ENCODE assay signal across 9 cellular contexts in genomic region chr3:36904641-36905040, GRCh38. TPM values are rescaled to one million over a fixed set of nuclear protein-coding genes. Genes with fewer than 3 reads are reported as not detected.
DNase-seq lines count a peak whose midpoint lies in the region; ATAC-seq and TF ChIP-seq lines count a peak whose summit lies in the region.
"Had no signal": no experiment of that assay in that cellular context is flagged by ENCODE, and none has a peak within 500 bp of the region (broad histone marks: within the 10 kb centered on the region; RNA-seq: fewer than 3 reads in every experiment).

No MANE protein-coding gene starts in this region.

- DNase-seq in activated CD8-positive, alpha-beta memory T cell treated with anti-CD3 and anti-CD28 coated beads for 24 hours, result peak; percentile 47
- no peak for DNase-seq in activated CD8-positive, alpha-beta memory T cell treated with anti-CD3 and anti-CD28 coated beads, Interleukin-2, amount 50 U/mL, for 48 hours
- peak; percentile 22 for DNase-seq in left cardiac atrium
- no peak for DNase-seq in upper lobe of right lung

- no peak overlapping the region for H3K27ac ChIP-seq in upper lobe of right lung
- H3K27ac ChIP-seq: SJSA1 had no signal

- H3K36me3 ChIP-seq in upper lobe of right lung, result peaks cover 30% of the 10 kb centered on the region
- H3K36me3 ChIP-seq: SJSA1 had no signal

- no peaks in the 10 kb centered on the region for H3K27me3 ChIP-seq in upper lobe of right lung
- H3K27me3 ChIP-seq: SJSA1 had no signal

- H3K4me3 ChIP-seq in upper lobe of right lung, result no peak overlapping the region
- H3K4me3 ChIP-seq: SJSA1 had no signal

- H3K4me1 ChIP-seq in upper lobe of right lung, result peaks cover 21% of the 10 kb centered on the region
- H3K4me1 ChIP-seq: SJSA1 had no signal

- intact Hi-C loops in left cardiac atrium (cut with DNase I), result loop anchor here (2.0 to 5.0 kb wide), 2 partner anchors 53 to 54 kb away; no protein-coding TSS in a partner anchor
- intact Hi-C loops in upper lobe of right lung (cut with DNase I), result no loop called here

- no peaks in the 10 kb centered on the region for H3K9me3 ChIP-seq in upper lobe of right lung
- H3K9me3 ChIP-seq: SJSA1 had no signal

- ATAC-seq in SK-N-SH treated with all-trans-retinoic acid at 6 μM for 48 hours (peak; percentile 77), left cardiac atrium (peak; percentile 83 to 89), upper lobe of right lung (peak; percentile 80), HG03159 (IDR thresholded peaks at IDR 0.05; ENCODE audit: unreplicated experiment) (no peak), GM18502 (IDR thresholded peaks at IDR 0.05; ENCODE audit: poor library complexity, unreplicated experiment) (no peak), HG03135 (IDR thresholded peaks at IDR 0.05; ENCODE audit: unreplicated experiment) (no peak)

- TF ChIP-seq CTCF in upper lobe of right lung (IDR thresholded peaks at IDR 0.05), result peak; percentile 56

TF ChIP-seq in SK-N-SH treated with all-trans-retinoic acid at 6 μM for 48 hours, 23 proteins besides CTCF, POLR2A, EP300 and RAD21:
- TF ChIP-seq ZC3H10 (CRISPR knock-in tag; IDR thresholded peaks at IDR 0.05), result no peak
- no peak for TF ChIP-seq ZNF565 (CRISPR knock-in tag; conservative IDR thresholded peaks at IDR 0.05; ENCODE audit: low read depth)
- no peak for TF ChIP-seq ESRRG (CRISPR knock-in tag; IDR thresholded peaks at IDR 0.05)
- TF ChIP-seq ZFP3 (CRISPR knock-in tag; IDR thresholded peaks at IDR 0.05), result no peak
- TF ChIP-seq ARNTL (CRISPR knock-in tag; IDR thresholded peaks at IDR 0.05; ENCODE audit: borderline replicate concordance, low read depth), result no peak
- no peak for TF ChIP-seq ZNF8 (CRISPR knock-in tag; IDR thresholded peaks at IDR 0.05)
- TF ChIP-seq ZFP30 (CRISPR knock-in tag; IDR thresholded peaks at IDR 0.05), result no peak
- TF ChIP-seq POU6F1 (CRISPR knock-in tag; IDR thresholded peaks at IDR 0.05; ENCODE audit: borderline replicate concordance, low read depth), result no peak
- TF ChIP-seq TOX (CRISPR knock-in tag; IDR thresholded peaks at IDR 0.05; ENCODE audit: borderline replicate concordance), result no peak
- no peak for TF ChIP-seq BACH2 (CRISPR knock-in tag; IDR thresholded peaks at IDR 0.05; ENCODE audit: borderline replicate concordance)
- no peak for TF ChIP-seq PPARA (CRISPR knock-in tag; IDR thresholded peaks at IDR 0.05; ENCODE audit: borderline replicate concordance)
- TF ChIP-seq RARB (CRISPR knock-in tag; IDR thresholded peaks at IDR 0.05), result no peak
- TF ChIP-seq OSR1 (CRISPR knock-in tag; IDR thresholded peaks at IDR 0.05), result no peak
- no peak for TF ChIP-seq CREB5 (CRISPR knock-in tag; IDR thresholded peaks at IDR 0.05; ENCODE audit: low read depth)
- no peak for TF ChIP-seq CSRNP3 (CRISPR knock-in tag; IDR thresholded peaks at IDR 0.05)

RNA-seq across cellular contexts. Expression of gene TRANK1, which starts 40.2 kb away (rescaled TPM):
- 10 to 100 TPM in 1 of 2 donors, 1 to 10 TPM in 1; 7.6 to 12.1 TPM for total RNA-seq in left cardiac atrium
- 38.5 TPM for total RNA-seq in upper lobe of right lung

Comparison
In these comparisons a context has a peak if more than half of its experiments do, and no peak if none do; other contexts are left out.
1. DNase-seq: peak in activated CD8-positive, alpha-beta memory T cell treated with anti-CD3 and anti-CD28 coated beads for 24 hours (single experiment) and left cardiac atrium (single experiment); none in activated CD8-positive, alpha-beta memory T cell treated with anti-CD3 and anti-CD28 coated beads, Interleukin-2, amount 50 U/mL, for 48 hours (single experiment) and upper lobe of right lung (single experiment).
2. ATAC-seq: peak in SK-N-SH treated with all-trans-retinoic acid at 6 μM for 48 hours (single experiment), left cardiac atrium (2 of 2) and upper lobe of right lung (single experiment); none in HG03159 (single experiment), GM18502 (single experiment) and HG03135 (single experiment).